8 cellular contexts compared by ENCODE assay signal in genomic region chr1:93878889-93879586, GRCh38. TPM values are rescaled to one million over a fixed set of nuclear protein-coding genes. Genes with fewer than 3 reads are reported as not detected.
A peak's percentile ranks its signal among the peaks of the same experiment; 100 is the strongest.
DNase-seq lines count a peak whose midpoint lies in the region; ATAC-seq lines count a peak whose summit lies in the region.

TSS of gene DNTTIP2 (minus strand) at chr1:93879206. CDS start at chr1:93879148, 58 bp downstream.

- H3K9ac ChIP-seq in BLaER1 = peak within 1 kb of the TSS; percentile 93

- DNase-seq in NCI-H526 treated with DMSO at 0.1 percent for 48 hours (lab: John Stamatoyannopoulos, UW) (peak; percentile 74), dedifferentiated amniotic fluid mesenchymal stem cell (ENCODE audit: extremely low spot score) (peak; percentile 91), left lobe of liver (ENCODE audit: low spot score) (peak; percentile 93)
- DNase-seq in activated CD4-positive, alpha-beta T cell treated with anti-CD3 and anti-CD28 coated beads, Interleukin-2, amount 50 U/mL, for 1 hour = peak; percentile 85
- DNase-seq in stimulated activated CD4-positive, alpha-beta T cell treated with anti-CD3 and anti-CD28 coated beads, Interleukin-2, amount 100 ng/mL, for 4 hours (ENCODE audit: low read depth) = peak; percentile 83

- no peaks in the 10 kb centered on the region for H3K27me3 ChIP-seq in BLaER1

- peaks cover 44% of the 10 kb centered on the region for H4K20me1 ChIP-seq in BLaER1

- ATAC-seq in GM19324 (IDR thresholded peaks at IDR 0.05; ENCODE audit: low FRiP score, unreplicated experiment) = peak; percentile 95
- ATAC-seq in HG03469 (IDR thresholded peaks at IDR 0.05; ENCODE audit: unreplicated experiment) = peak; percentile 84
- ATAC-seq in left lobe of liver = peak; percentile 95

- H3K27ac ChIP-seq in BLaER1 = peak within 1 kb of the TSS; percentile 92

- H3K4me1 ChIP-seq in BLaER1 = peaks cover 41% of the 10 kb centered on the region

- peak within 1 kb of the TSS; percentile 88 for H3K4me2 ChIP-seq in BLaER1

- H3K36me3 ChIP-seq in BLaER1 = peaks cover 42% of the 10 kb centered on the region

- H3K9me3 ChIP-seq in BLaER1 = no peaks in the 10 kb centered on the region

- peak within 1 kb of the TSS; percentile 86 for H3K4me3 ChIP-seq in BLaER1

RNA-seq across cellular contexts. Expression of gene DNTTIP2, which starts in this region (rescaled TPM):
- total RNA-seq in left lobe of liver = 11.8 TPM

Comparison
In these comparisons a context has a peak if more than half of its experiments do, and no peak if none do; other contexts are left out.
1. Peak in every context shown above with its lines: DNase-seq, ATAC-seq, H3K4me3 ChIP-seq and H3K27ac ChIP-seq.